Comparison of ENCODE assay signal across 1 cellular context in genomic region chr19:480016-480855, GRCh38.
TF ChIP-seq lines count a peak whose summit lies in the region.

No MANE protein-coding gene starts in this region.

TF ChIP-seq in HepG2, 621 proteins besides CTCF, POLR2A, EP300 and RAD21 (continued from another document and continues in another):
- TF ChIP-seq HNF1A (IDR thresholded peaks at IDR 0.05; ENCODE audit: low read depth) (no peak), HNF1A (CRISPR knock-in tag; IDR thresholded peaks at IDR 0.05; ENCODE audit: borderline replicate concordance) (no peak), ZNF724P (CRISPR knock-in tag; IDR thresholded peaks at IDR 0.05; ENCODE audit: borderline replicate concordance) (no peak), GATAD1 (CRISPR knock-in tag; IDR thresholded peaks at IDR 0.05) (no peak), ZSCAN31 (CRISPR knock-in tag; IDR thresholded peaks at IDR 0.05; ENCODE audit: low read depth) (no peak), ZNF597 (CRISPR knock-in tag; IDR thresholded peaks at IDR 0.05) (no peak), ZNF775 (CRISPR knock-in tag; IDR thresholded peaks at IDR 0.05; ENCODE audit: borderline replicate concordance) (no peak), RFXANK (CRISPR knock-in tag; IDR thresholded peaks at IDR 0.05) (no peak), AKNA (CRISPR knock-in tag; IDR thresholded peaks at IDR 0.05; ENCODE audit: borderline replicate concordance) (no peak), ZBTB2 (CRISPR knock-in tag; IDR thresholded peaks at IDR 0.05; ENCODE audit: low read depth) (no peak), ZNF878 (CRISPR knock-in tag; IDR thresholded peaks at IDR 0.05) (no peak), THAP7 (CRISPR knock-in tag; IDR thresholded peaks at IDR 0.05) (no peak), HDAC1 (CRISPR knock-in tag; IDR thresholded peaks at IDR 0.05) (peak; percentile 57; the same call in 1 of the 2 replicates), IKZF1 (IDR thresholded peaks at IDR 0.05) (no peak), TCF7L2 (IDR thresholded peaks at IDR 0.05; ENCODE audit: low read depth, low read length) (no peak), ZNF652 (CRISPR knock-in tag; IDR thresholded peaks at IDR 0.05; ENCODE audit: borderline replicate concordance, low read depth) (no peak), PCBP1 (IDR thresholded peaks at IDR 0.05; ENCODE audit: borderline replicate concordance, low read depth, low read length) (no peak), ZNF83 (CRISPR knock-in tag; IDR thresholded peaks at IDR 0.05; ENCODE audit: borderline replicate concordance) (no peak), ZNF709 (CRISPR knock-in tag; IDR thresholded peaks at IDR 0.05) (no peak), XBP1 (CRISPR knock-in tag; IDR thresholded peaks at IDR 0.05) (no peak), KDM6A (CRISPR knock-in tag; IDR thresholded peaks at IDR 0.05; ENCODE audit: low read depth) (no peak), ZNF615 (CRISPR knock-in tag; IDR thresholded peaks at IDR 0.05; ENCODE audit: borderline replicate concordance) (no peak), ARHGAP35 (CRISPR knock-in tag; IDR thresholded peaks at IDR 0.05; ENCODE audit: borderline replicate concordance) (no peak), ZNF589 (CRISPR knock-in tag; conservative IDR thresholded peaks at IDR 0.05) (no peak), KMT2A (CRISPR knock-in tag; IDR thresholded peaks at IDR 0.05) (no peak), TOPORS (CRISPR knock-in tag; IDR thresholded peaks at IDR 0.05) (no peak), ZNF570 (CRISPR knock-in tag; IDR thresholded peaks at IDR 0.05; ENCODE audit: borderline replicate concordance) (no peak), NFE2 (CRISPR knock-in tag; IDR thresholded peaks at IDR 0.05) (no peak), SAFB2 (CRISPR knock-in tag; IDR thresholded peaks at IDR 0.05; ENCODE audit: borderline replicate concordance, low read depth) (no peak), ZBTB34 (CRISPR knock-in tag; IDR thresholded peaks at IDR 0.05) (no peak), ZZZ3 (CRISPR knock-in tag; IDR thresholded peaks at IDR 0.05; ENCODE audit: borderline replicate concordance) (no peak), U2AF2 (IDR thresholded peaks at IDR 0.05; ENCODE audit: low read depth, low read length) (no peak), REST (IDR thresholded peaks at IDR 0.05; ENCODE audit: borderline replicate concordance in 1 of 2, low read depth in 1 of 2, low read length in 2 of 2) (no peak), CREM (IDR thresholded peaks at IDR 0.05) (peak; percentile 18; the same call in 1 of the 2 replicates), CREM (CRISPR knock-in tag; IDR thresholded peaks at IDR 0.05) (no peak), DZIP1 (CRISPR knock-in tag; IDR thresholded peaks at IDR 0.05) (no peak), GLI4 (CRISPR knock-in tag; IDR thresholded peaks at IDR 0.05; ENCODE audit: borderline replicate concordance) (no peak), E2F1 (CRISPR knock-in tag; IDR thresholded peaks at IDR 0.05) (no peak), MLLT10 (CRISPR knock-in tag; IDR thresholded peaks at IDR 0.05) (no peak), ZNF138 (CRISPR knock-in tag; IDR thresholded peaks at IDR 0.05; ENCODE audit: low read depth) (no peak)
